1 cellular context compared by ENCODE assay signal in the genomic region with DNA sequence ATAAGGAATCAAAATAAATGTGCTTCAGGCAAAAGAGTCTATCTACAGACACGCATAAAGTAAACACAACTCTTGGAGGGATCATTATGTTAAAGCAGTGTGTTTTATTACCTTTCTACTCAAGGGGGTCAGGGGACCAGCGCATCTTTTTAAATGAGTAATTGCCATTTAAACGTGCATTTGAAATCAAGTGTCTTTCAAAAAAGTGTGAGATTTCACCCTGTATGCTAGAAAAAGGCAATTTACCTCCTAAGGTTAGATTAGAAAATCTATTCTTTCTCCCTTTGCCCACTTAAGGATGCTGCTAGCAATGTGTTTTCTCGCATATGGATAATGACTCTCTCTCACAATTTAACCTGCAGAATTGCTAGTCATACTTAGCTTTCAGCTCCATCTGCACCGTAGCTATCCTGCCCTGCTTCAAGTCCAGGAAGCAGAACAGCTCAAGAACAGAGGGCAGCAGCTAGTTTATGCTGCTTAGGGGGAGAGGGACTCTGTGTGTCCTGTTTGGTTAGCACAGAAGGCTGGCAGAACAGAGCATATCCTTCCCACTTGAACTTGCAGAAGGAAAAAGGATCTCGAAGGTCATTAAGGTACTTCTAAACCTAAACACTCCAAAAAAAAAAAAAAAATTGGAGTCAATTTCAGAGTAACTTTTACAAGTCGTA.
TF ChIP-seq lines count a peak whose summit lies in the region.

No MANE protein-coding gene starts in this region.

TF ChIP-seq in HEK293, 187 proteins besides CTCF, POLR2A, EP300 and RAD21 (continued from another document):
- TF ChIP-seq ZBTB20 (tag by site-specific recombination; IDR thresholded peaks at IDR 0.05) (peak; percentile 72), PATZ1 (tag by site-specific recombination; IDR thresholded peaks at IDR 0.05) (no peak), ZNF114 (tag by site-specific recombination; IDR thresholded peaks at IDR 0.05) (no peak), BCL6B (tag by site-specific recombination; IDR thresholded peaks at IDR 0.05) (no peak), ZNF274 (IDR thresholded peaks at IDR 0.05; ENCODE audit: low read length) (no peak), ZNF274 (tag by site-specific recombination; IDR thresholded peaks at IDR 0.05; ENCODE audit: borderline replicate concordance) (no peak), ZNF239 (tag by site-specific recombination; IDR thresholded peaks at IDR 0.05) (no peak), ZNF571 (tag by site-specific recombination; IDR thresholded peaks at IDR 0.05) (no peak), TRIM28 (IDR thresholded peaks at IDR 0.05; ENCODE audit: borderline replicate concordance, low read length) (peak; percentile 64; the same call in 1 of the 2 replicates), ZNF529 (tag by site-specific recombination; IDR thresholded peaks at IDR 0.05; ENCODE audit: insufficient replicate concordance) (no peak), ZNF707 (tag by site-specific recombination; IDR thresholded peaks at IDR 0.05) (no peak), ZNF549 (tag by site-specific recombination; IDR thresholded peaks at IDR 0.05) (peak; percentile 6; the same call in 1 of the 2 replicates), ZBTB17 (tag by site-specific recombination; IDR thresholded peaks at IDR 0.05) (peak; percentile 71), FEZF1 (tag by site-specific recombination; IDR thresholded peaks at IDR 0.05) (peak; percentile 15; the same call in 1 of the 2 replicates), ZNF138 (tag by site-specific recombination; IDR thresholded peaks at IDR 0.05; ENCODE audit: borderline replicate concordance) (no peak), ZNF140 (tag by site-specific recombination; IDR thresholded peaks at IDR 0.05) (no peak), HOXD13 (CRISPR knock-in tag; IDR thresholded peaks at IDR 0.05; ENCODE audit: borderline replicate concordance) (no peak), REST (tag by site-specific recombination; IDR thresholded peaks at IDR 0.05) (no peak), ZFP69B (tag by site-specific recombination; IDR thresholded peaks at IDR 0.05) (peak; percentile 48; the same call in 1 of the 2 replicates), ZNF785 (tag by site-specific recombination; IDR thresholded peaks at IDR 0.05) (no peak), SCRT2 (tag by site-specific recombination; IDR thresholded peaks at IDR 0.05) (no peak), ZNF2 (tag by site-specific recombination; IDR thresholded peaks at IDR 0.05) (no peak), ZNF600 (tag by site-specific recombination; IDR thresholded peaks at IDR 0.05) (peak; percentile 96), ZFHX2 (tag by site-specific recombination; conservative IDR thresholded peaks at IDR 0.05) (no peak), ZNF146 (tag by site-specific recombination; IDR thresholded peaks at IDR 0.05) (no peak), ZNF677 (tag by site-specific recombination; IDR thresholded peaks at IDR 0.05) (no peak), ZNF16 (tag by site-specific recombination; IDR thresholded peaks at IDR 0.05; ENCODE audit: low read depth) (no peak), ZIC2 (tag by site-specific recombination; IDR thresholded peaks at IDR 0.05) (no peak)
- TF ChIP-seq, protein P1, sequence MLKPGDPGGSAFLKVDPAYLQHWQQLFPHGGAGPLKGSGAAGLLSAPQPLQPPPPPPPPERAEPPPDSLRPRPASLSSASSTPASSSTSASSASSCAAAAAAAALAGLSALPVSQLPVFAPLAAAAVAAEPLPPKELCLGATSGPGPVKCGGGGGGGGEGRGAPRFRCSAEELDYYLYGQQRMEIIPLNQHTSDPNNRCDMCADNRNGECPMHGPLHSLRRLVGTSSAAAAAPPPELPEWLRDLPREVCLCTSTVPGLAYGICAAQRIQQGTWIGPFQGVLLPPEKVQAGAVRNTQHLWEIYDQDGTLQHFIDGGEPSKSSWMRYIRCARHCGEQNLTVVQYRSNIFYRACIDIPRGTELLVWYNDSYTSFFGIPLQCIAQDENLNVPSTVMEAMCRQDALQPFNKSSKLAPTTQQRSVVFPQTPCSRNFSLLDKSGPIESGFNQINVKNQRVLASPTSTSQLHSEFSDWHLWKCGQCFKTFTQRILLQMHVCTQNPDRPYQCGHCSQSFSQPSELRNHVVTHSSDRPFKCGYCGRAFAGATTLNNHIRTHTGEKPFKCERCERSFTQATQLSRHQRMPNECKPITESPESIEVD (tag by site-specific recombination; IDR thresholded peaks at IDR 0.05): peak; percentile 55
- TF ChIP-seq, protein P2, sequence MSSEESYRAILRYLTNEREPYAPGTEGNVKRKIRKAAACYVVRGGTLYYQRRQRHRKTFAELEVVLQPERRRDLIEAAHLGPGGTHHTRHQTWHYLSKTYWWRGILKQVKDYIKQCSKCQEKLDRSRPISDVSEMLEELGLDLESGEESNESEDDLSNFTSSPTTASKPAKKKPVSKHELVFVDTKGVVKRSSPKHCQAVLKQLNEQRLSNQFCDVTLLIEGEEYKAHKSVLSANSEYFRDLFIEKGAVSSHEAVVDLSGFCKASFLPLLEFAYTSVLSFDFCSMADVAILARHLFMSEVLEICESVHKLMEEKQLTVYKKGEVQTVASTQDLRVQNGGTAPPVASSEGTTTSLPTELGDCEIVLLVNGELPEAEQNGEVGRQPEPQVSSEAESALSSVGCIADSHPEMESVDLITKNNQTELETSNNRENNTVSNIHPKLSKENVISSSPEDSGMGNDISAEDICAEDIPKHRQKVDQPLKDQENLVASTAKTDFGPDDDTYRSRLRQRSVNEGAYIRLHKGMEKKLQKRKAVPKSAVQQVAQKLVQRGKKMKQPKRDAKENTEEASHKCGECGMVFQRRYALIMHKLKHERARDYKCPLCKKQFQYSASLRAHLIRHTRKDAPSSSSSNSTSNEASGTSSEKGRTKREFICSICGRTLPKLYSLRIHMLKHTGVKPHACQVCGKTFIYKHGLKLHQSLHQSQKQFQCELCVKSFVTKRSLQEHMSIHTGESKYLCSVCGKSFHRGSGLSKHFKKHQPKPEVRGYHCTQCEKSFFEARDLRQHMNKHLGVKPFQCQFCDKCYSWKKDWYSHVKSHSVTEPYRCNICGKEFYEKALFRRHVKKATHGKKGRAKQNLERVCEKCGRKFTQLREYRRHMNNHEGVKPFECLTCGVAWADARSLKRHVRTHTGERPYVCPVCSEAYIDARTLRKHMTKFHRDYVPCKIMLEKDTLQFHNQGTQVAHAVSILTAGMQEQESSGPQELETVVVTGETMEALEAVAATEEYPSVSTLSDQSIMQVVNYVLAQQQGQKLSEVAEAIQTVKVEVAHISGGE (tag by site-specific recombination; conservative IDR thresholded peaks at IDR 0.05; ENCODE audit: low read depth): no peak
